Comparison of ENCODE assay signal across 12 cellular contexts in the genomic region with DNA sequence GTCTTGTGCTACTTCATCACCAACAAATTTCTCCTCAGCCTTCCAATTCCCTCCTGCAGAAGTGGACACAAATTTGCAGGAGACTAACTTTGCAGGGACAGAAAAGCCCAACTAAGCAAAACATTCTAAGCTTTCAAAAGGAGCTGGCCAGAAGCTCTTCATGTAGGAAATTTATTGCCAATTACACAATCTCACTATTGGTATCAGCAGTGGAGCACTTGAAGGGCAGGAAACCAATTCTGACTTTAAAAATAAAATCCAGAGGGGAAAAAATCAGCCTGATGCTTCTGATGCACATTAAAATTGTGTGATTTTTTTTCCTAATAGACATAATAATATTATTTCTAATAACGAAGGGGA.
"Had no signal": no experiment of that assay in that cellular context is flagged by ENCODE, and none has a peak within 500 bp of the region (broad histone marks: within the 10 kb centered on the region; RNA-seq: fewer than 3 reads in every experiment).

No MANE protein-coding gene starts in this region.

- H3K27ac Mint-ChIP-seq: activated B cell treated with CpG ODN at 0.5 μM for 24 hours; activated CD4-positive, alpha-beta T cell treated with anti-CD3 and anti-CD28 coated beads, Interleukin-2, amount 10 ng/mL, durations not matched to agents 24 days and 14 days; activated naive CD4-positive, alpha-beta T cell treated with anti-CD3 and anti-CD28 coated beads for 36 hours; naive thymus-derived CD4-positive, alpha-beta T cell; T-helper 1 cell treated with Interleukin-12 subunit alpha and Interleukin-12 subunit beta and Interleukin-4 antibody, amounts not matched to agents 30 μg/mL and 1 μg/mL, for 36 hours had no signal

- H3K4me1 Mint-ChIP-seq: activated B cell treated with CpG ODN at 0.5 μM for 24 hours had no signal

- H3K4me3 ChIP-seq: coronary artery, lower lobe of right lung had no signal

- H3K27ac ChIP-seq: coronary artery, lower lobe of right lung had no signal

- H3K9me3 Mint-ChIP-seq: activated B cell treated with CpG ODN at 0.5 μM for 24 hours; activated naive CD4-positive, alpha-beta T cell treated with anti-CD3 and anti-CD28 coated beads for 36 hours had no signal

- H3K4me1 ChIP-seq: lower lobe of right lung had no signal

- DNase-seq: activated B cell treated with CpG ODN at 0.5 μM for 24 hours; activated CD4-positive, alpha-beta T cell treated with anti-CD3 and anti-CD28 coated beads, Interleukin-2, amount 10 ng/mL, durations not matched to agents 24 days and 14 days; activated naive CD4-positive, alpha-beta T cell treated with anti-CD3 and anti-CD28 coated beads for 36 hours; effector CD4-positive, alpha-beta T cell; lower lobe of right lung; naive thymus-derived CD4-positive, alpha-beta T cell; occipital lobe; stimulated activated CD4-positive, alpha-beta T cell treated with anti-CD3 and anti-CD28 coated beads, Interleukin-4, amount 100 ng/mL, for 1 hour; stimulated activated CD8-positive, alpha-beta memory T cell treated with anti-CD3 and anti-CD28 coated beads, Interleukin-4, amount 100 ng/mL, for 48 hours; stimulated activated naive CD8-positive, alpha-beta T cell treated with anti-CD3 and anti-CD28 coated beads, Interleukin-15, Interleukin-2, amounts not matched to agents 100 U/mL and 50 U/mL, for 24 hours had no signal

- H3K4me3 Mint-ChIP-seq: activated B cell treated with CpG ODN at 0.5 μM for 24 hours; activated CD4-positive, alpha-beta T cell treated with anti-CD3 and anti-CD28 coated beads, Interleukin-2, amount 10 ng/mL, durations not matched to agents 24 days and 14 days; activated naive CD4-positive, alpha-beta T cell treated with anti-CD3 and anti-CD28 coated beads for 36 hours; naive thymus-derived CD4-positive, alpha-beta T cell; T-helper 1 cell treated with Interleukin-12 subunit alpha and Interleukin-12 subunit beta and Interleukin-4 antibody, amounts not matched to agents 30 μg/mL and 1 μg/mL, for 36 hours had no signal

- ATAC-seq: naive thymus-derived CD4-positive, alpha-beta T cell; stimulated activated naive CD8-positive, alpha-beta T cell treated with anti-CD3 and anti-CD28 coated beads, Interleukin-15, Interleukin-2, amounts not matched to agents 100 U/mL and 50 U/mL, for 24 hours had no signal

- H3K36me3 ChIP-seq: lower lobe of right lung had no signal

- H3K9me3 ChIP-seq: lower lobe of right lung had no signal
